ENCODE assay signal across 1 cellular context in genomic region chr11:44574620-44575287, GRCh38.
TF ChIP-seq lines count a peak whose summit lies in the region.

No MANE protein-coding gene starts in this region.

TF ChIP-seq in GM12878, 131 proteins besides CTCF, POLR2A, EP300 and RAD21 (continued from another document and continues in another):
- TF ChIP-seq, protein P1, sequence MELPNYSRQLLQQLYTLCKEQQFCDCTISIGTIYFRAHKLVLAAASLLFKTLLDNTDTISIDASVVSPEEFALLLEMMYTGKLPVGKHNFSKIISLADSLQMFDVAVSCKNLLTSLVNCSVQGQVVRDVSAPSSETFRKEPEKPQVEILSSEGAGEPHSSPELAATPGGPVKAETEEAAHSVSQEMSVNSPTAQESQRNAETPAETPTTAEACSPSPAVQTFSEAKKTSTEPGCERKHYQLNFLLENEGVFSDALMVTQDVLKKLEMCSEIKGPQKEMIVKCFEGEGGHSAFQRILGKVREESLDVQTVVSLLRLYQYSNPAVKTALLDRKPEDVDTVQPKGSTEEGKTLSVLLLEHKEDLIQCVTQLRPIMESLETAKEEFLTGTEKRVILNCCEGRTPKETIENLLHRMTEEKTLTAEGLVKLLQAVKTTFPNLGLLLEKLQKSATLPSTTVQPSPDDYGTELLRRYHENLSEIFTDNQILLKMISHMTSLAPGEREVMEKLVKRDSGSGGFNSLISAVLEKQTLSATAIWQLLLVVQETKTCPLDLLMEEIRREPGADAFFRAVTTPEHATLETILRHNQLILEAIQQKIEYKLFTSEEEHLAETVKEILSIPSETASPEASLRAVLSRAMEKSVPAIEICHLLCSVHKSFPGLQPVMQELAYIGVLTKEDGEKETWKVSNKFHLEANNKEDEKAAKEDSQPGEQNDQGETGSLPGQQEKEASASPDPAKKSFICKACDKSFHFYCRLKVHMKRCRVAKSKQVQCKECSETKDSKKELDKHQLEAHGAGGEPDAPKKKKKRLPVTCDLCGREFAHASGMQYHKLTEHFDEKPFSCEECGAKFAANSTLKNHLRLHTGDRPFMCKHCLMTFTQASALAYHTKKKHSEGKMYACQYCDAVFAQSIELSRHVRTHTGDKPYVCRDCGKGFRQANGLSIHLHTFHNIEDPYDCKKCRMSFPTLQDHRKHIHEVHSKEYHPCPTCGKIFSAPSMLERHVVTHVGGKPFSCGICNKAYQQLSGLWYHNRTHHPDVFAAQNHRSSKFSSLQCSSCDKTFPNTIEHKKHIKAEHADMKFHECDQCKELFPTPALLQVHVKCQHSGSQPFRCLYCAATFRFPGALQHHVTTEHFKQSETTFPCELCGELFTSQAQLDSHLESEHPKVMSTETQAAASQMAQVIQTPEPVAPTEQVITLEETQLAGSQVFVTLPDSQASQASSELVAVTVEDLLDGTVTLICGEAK (IDR thresholded peaks at IDR 0.05; ENCODE audit: borderline replicate concordance) = no peak
- TF ChIP-seq, protein P2, sequence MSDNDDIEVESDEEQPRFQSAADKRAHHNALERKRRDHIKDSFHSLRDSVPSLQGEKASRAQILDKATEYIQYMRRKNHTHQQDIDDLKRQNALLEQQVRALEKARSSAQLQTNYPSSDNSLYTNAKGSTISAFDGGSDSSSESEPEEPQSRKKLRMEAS (IDR thresholded peaks at IDR 0.05; ENCODE audit: low read depth, low read length) = no peak
- TF ChIP-seq IRF3 (IDR thresholded peaks at IDR 0.05) = no peak
- peak in 1 of 2 experiments; percentile 11; a peak in 1 of 4 replicates for TF ChIP-seq BHLHE40 (IDR thresholded peaks at IDR 0.05; ENCODE audit: borderline replicate concordance in 1 of 2, low read depth in 2 of 2, low read length in 1 of 2)
- TF ChIP-seq MXI1 (IDR thresholded peaks at IDR 0.05; ENCODE audit: low read depth, low read length) = no peak
- TF ChIP-seq NR2F1 (conservative IDR thresholded peaks at IDR 0.05) = 0 out of 2 replicates have a peak, but pooled peaks have one; percentile 8
- 0 out of 2 replicates have a peak, but pooled peaks have one; percentile 41 for TF ChIP-seq PML (IDR thresholded peaks at IDR 0.05; ENCODE audit: low read length)
- TF ChIP-seq DPF2 (IDR thresholded peaks at IDR 0.05) = no peak; the same call in 1 of the 2 replicates
- TF ChIP-seq ZBED1 (IDR thresholded peaks at IDR 0.05; ENCODE audit: borderline replicate concordance) = no peak
- TF ChIP-seq BCL11A (IDR thresholded peaks at IDR 0.05; ENCODE audit: low read depth, low read length) = no peak
- no peak for TF ChIP-seq EZH2 (IDR thresholded peaks at IDR 0.05; ENCODE audit: borderline replicate concordance, control insufficient read depth, low read depth, low read length)
- TF ChIP-seq SP1 (IDR thresholded peaks at IDR 0.05; ENCODE audit: low read depth, low read length) = no peak
- TF ChIP-seq SMAD5 (IDR thresholded peaks at IDR 0.05; ENCODE audit: low read depth) = no peak
- no peak for TF ChIP-seq JUNB (IDR thresholded peaks at IDR 0.05)
- TF ChIP-seq, protein P3, sequence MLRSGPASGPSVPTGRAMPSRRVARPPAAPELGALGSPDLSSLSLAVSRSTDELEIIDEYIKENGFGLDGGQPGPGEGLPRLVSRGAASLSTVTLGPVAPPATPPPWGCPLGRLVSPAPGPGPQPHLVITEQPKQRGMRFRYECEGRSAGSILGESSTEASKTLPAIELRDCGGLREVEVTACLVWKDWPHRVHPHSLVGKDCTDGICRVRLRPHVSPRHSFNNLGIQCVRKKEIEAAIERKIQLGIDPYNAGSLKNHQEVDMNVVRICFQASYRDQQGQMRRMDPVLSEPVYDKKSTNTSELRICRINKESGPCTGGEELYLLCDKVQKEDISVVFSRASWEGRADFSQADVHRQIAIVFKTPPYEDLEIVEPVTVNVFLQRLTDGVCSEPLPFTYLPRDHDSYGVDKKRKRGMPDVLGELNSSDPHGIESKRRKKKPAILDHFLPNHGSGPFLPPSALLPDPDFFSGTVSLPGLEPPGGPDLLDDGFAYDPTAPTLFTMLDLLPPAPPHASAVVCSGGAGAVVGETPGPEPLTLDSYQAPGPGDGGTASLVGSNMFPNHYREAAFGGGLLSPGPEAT (IDR thresholded peaks at IDR 0.05; ENCODE audit: low read depth) = peak; percentile 67; the same call in 1 of the 2 replicates
- TF ChIP-seq KAT2A (conservative IDR thresholded peaks at IDR 0.05; ENCODE audit: control insufficient read depth, low read depth, low read length) = no peak
- TF ChIP-seq CBFB (IDR thresholded peaks at IDR 0.05; ENCODE audit: low read depth) = peak; percentile 66; the same call in 1 of the 2 replicates
- TF ChIP-seq NFIC (IDR thresholded peaks at IDR 0.05; ENCODE audit: low read depth, low read length) = peak; percentile 72
- TF ChIP-seq POLR2AphosphoS5 (IDR thresholded peaks at IDR 0.05; ENCODE audit: low read length) = peak; percentile 50
- TF ChIP-seq IKZF1 (conservative IDR thresholded peaks at IDR 0.05) = peak; percentile 70
- TF ChIP-seq TCF3 (IDR thresholded peaks at IDR 0.05; ENCODE audit: borderline replicate concordance, insufficient read depth, low read depth, low read length) = no peak
- TF ChIP-seq ZNF217 (IDR thresholded peaks at IDR 0.05) = no peak
- TF ChIP-seq IRF5 (IDR thresholded peaks at IDR 0.05; ENCODE audit: borderline replicate concordance) = no peak
- no peak for TF ChIP-seq ZNF274 (IDR thresholded peaks at IDR 0.05; ENCODE audit: insufficient read depth, insufficient read length)
- no peak for TF ChIP-seq ESRRA (IDR thresholded peaks at IDR 0.05; ENCODE audit: low read length)
- no peak for TF ChIP-seq NR2C2 (IDR thresholded peaks at IDR 0.05; ENCODE audit: borderline replicate concordance, control insufficient read depth, insufficient read length, low read depth)
- TF ChIP-seq MYC (IDR thresholded peaks at IDR 0.05; ENCODE audit: insufficient read depth, insufficient read length, insufficient replicate concordance, low read length, severe bottlenecking) = no peak
- peak; percentile 94 for TF ChIP-seq RUNX3 (IDR thresholded peaks at IDR 0.05; ENCODE audit: low read length)
- TF ChIP-seq, protein P4, sequence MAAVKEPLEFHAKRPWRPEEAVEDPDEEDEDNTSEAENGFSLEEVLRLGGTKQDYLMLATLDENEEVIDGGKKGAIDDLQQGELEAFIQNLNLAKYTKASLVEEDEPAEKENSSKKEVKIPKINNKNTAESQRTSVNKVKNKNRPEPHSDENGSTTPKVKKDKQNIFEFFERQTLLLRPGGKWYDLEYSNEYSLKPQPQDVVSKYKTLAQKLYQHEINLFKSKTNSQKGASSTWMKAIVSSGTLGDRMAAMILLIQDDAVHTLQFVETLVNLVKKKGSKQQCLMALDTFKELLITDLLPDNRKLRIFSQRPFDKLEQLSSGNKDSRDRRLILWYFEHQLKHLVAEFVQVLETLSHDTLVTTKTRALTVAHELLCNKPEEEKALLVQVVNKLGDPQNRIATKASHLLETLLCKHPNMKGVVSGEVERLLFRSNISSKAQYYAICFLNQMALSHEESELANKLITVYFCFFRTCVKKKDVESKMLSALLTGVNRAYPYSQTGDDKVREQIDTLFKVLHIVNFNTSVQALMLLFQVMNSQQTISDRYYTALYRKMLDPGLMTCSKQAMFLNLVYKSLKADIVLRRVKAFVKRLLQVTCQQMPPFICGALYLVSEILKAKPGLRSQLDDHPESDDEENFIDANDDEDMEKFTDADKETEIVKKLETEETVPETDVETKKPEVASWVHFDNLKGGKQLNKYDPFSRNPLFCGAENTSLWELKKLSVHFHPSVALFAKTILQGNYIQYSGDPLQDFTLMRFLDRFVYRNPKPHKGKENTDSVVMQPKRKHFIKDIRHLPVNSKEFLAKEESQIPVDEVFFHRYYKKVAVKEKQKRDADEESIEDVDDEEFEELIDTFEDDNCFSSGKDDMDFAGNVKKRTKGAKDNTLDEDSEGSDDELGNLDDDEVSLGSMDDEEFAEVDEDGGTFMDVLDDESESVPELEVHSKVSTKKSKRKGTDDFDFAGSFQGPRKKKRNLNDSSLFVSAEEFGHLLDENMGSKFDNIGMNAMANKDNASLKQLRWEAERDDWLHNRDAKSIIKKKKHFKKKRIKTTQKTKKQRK (IDR thresholded peaks at IDR 0.05; ENCODE audit: low read depth, low read length) = no peak
- TF ChIP-seq CEBPB (IDR thresholded peaks at IDR 0.05; ENCODE audit: borderline replicate concordance in 1 of 2, low read depth in 2 of 2, low read length in 2 of 2) = no peak
- TF ChIP-seq ATF2 (IDR thresholded peaks at IDR 0.05; ENCODE audit: low read length) = 0 out of 2 replicates have a peak, but pooled peaks have one; percentile 17
- TF ChIP-seq CHD1 (IDR thresholded peaks at IDR 0.05; ENCODE audit: low read depth, low read length) = no peak
- no peak for TF ChIP-seq ZNF24 (IDR thresholded peaks at IDR 0.05)
- no peak for TF ChIP-seq FOS (IDR thresholded peaks at IDR 0.05; ENCODE audit: borderline replicate concordance, extremely low read depth, insufficient read length)
- TF ChIP-seq RCOR1 (conservative IDR thresholded peaks at IDR 0.05; ENCODE audit: low read depth, low read length) = no peak
- no peak for TF ChIP-seq IRF4 (IDR thresholded peaks at IDR 0.05; ENCODE audit: low read depth, low read length)
- TF ChIP-seq RBBP5 (conservative IDR thresholded peaks at IDR 0.05) = no peak
- peak; percentile 60 for TF ChIP-seq ZNF687 (IDR thresholded peaks at IDR 0.05)
- peak; percentile 22; the same call in 1 of the 3 replicates for TF ChIP-seq POU2F2 (IDR thresholded peaks at IDR 0.05; ENCODE audit: borderline replicate concordance, low read depth, low read length)
- TF ChIP-seq ZNF622 (IDR thresholded peaks at IDR 0.05) = no peak
- TF ChIP-seq MTA3 (IDR thresholded peaks at IDR 0.05; ENCODE audit: borderline replicate concordance, low read length) = peak; percentile 26; the same call in 1 of the 2 replicates
- TF ChIP-seq POLR2AphosphoS2 (IDR thresholded peaks at IDR 0.05; ENCODE audit: low read depth, low read length) = no peak
- TF ChIP-seq EED (IDR thresholded peaks at IDR 0.05; ENCODE audit: low read depth) = peak; percentile 65
- no peak for TF ChIP-seq E2F4 (IDR thresholded peaks at IDR 0.05; ENCODE audit: low read depth, low read length)
